ENCODE assay signal across 28 cellular contexts in genomic region chr18:57981629-57982028, GRCh38.
"Had no signal": no experiment of that assay in that cellular context is flagged by ENCODE, and none has a peak within 500 bp of the region (broad histone marks: within the 10 kb centered on the region; RNA-seq: fewer than 3 reads in every experiment).

No MANE protein-coding gene starts in this region.

- H3K9me3 ChIP-seq: ascending aorta had no signal

- FAIRE-seq: RCC 7860 had no signal

- H3K36me3 ChIP-seq: ascending aorta had no signal

- H3K4me1 ChIP-seq: ascending aorta had no signal

- ATAC-seq: activated CD4-positive, alpha-beta T cell treated with anti-CD3 and anti-CD28 coated beads for 36 hours; activated CD4-positive, CD25-positive, alpha-beta regulatory T cell treated with anti-CD3 and anti-CD28 coated beads, Interleukin-2, amount 50 U/mL, for 24 hours; activated T-helper 17 cell treated with anti-CD3 and anti-CD28 coated beads, Interleukin-2, amount 50 U/mL, for 72 hours; Right ventricle myocardium inferior had no signal

- H3K4me2 ChIP-seq: PC-9 had no signal

- H3K4me3 ChIP-seq: ascending aorta, PC-9 had no signal

- H3K27ac ChIP-seq: ascending aorta, PC-9, RWPE1 had no signal

- H3K27me3 ChIP-seq: ascending aorta had no signal

- DNase-seq: activated CD4-positive, alpha-beta memory T cell treated with anti-CD3 and anti-CD28 coated beads for 36 hours; activated CD4-positive, alpha-beta T cell treated with anti-CD3 and anti-CD28 coated beads for 36 hours; activated CD4-positive, alpha-beta T cell treated with anti-CD3 and anti-CD28 coated beads, Interleukin-2, amount 50 U/mL, for 1 hour; activated CD8-positive, alpha-beta memory T cell treated with anti-CD3 and anti-CD28 coated beads, Interleukin-2, amount 50 U/mL, for 4 hours; activated gamma-delta T cell; activated naive CD4-positive, alpha-beta T cell treated with Interleukin-2 at 50 U/mL for 16 hours; activated naive CD8-positive, alpha-beta T cell treated with anti-CD3 and anti-CD28 coated beads, Interleukin-2, amount 10 ng/mL, durations not matched to agents 7 days and 5 days; activated T-cell treated with anti-CD3 and anti-CD28 coated beads, Interleukin-2, amount 50 U/mL, for 48 hours; amygdala; MV-4-11; NCI-H1092; NCI-H1436 treated with DMSO at 0.1 percent for 48 hours; NCI-H1694 treated with DMSO at 0.1 percent for 48 hours; NCI-H2029; NCI-H510A; NCI-H748 treated with DMSO at 0.1 percent for 48 hours; PC-9; SIG-M5; SW 1271; T-helper 1 cell; T-helper 2 cell; T-helper 9 cell had no signal

- H2AFZ ChIP-seq: PC-9 had no signal
